ENCODE assay signal across 11 cellular contexts in genomic region chr17:3976675-3977171, GRCh38. TPM values are rescaled to one million over a fixed set of nuclear protein-coding genes. Genes with fewer than 3 reads are reported as not detected.
DNase-seq lines count a peak whose midpoint lies in the region; TF ChIP-seq lines count a peak whose summit lies in the region.
"Had no signal": no experiment of that assay in that cellular context is flagged by ENCODE, and none has a peak within 500 bp of the region (broad histone marks: within the 10 kb centered on the region; RNA-seq: fewer than 3 reads in every experiment).

No MANE protein-coding gene starts in this region.

- H3K4me1 Mint-ChIP-seq in chondrocyte (ENCODE audit: low read depth) = peaks cover 9% of the 10 kb centered on the region
- peaks cover 18% of the 10 kb centered on the region for H3K4me1 Mint-ChIP-seq in activated naive CD4-positive, alpha-beta T cell treated with anti-CD3 and anti-CD28 coated beads for 36 hours (ENCODE audit: low read depth)

- DNase-seq in NCI-H1092 treated with DMSO at 0.1 percent for 48 hours (lab: John Stamatoyannopoulos, UW) = peak; percentile 91
- peak; percentile 70 for DNase-seq in chondrocyte (ENCODE audit: low spot score)
- peak; percentile 53 for DNase-seq in left kidney (ENCODE audit: low read depth, low spot score)
- peak; percentile 84 for DNase-seq in spleen
- no peak for DNase-seq in activated naive CD4-positive, alpha-beta T cell treated with anti-CD3 and anti-CD28 coated beads for 36 hours
- DNase-seq in NCI-H2171 treated with DMSO at 0.1 percent for 48 hours (lab: John Stamatoyannopoulos, UW) = no peak
- DNase-seq in inferior parietal cortex (ENCODE audit: extremely low spot score) = no peak
- no peak for DNase-seq in BE2C
- DNase-seq: T1000 had no signal

- TF ChIP-seq POLR2A in spleen (IDR thresholded peaks at IDR 0.05) = no peak

- H3K27ac Mint-ChIP-seq in chondrocyte (ENCODE audit: unreplicated experiment) = no peak overlapping the region
- no peak overlapping the region for H3K27ac Mint-ChIP-seq in activated naive CD4-positive, alpha-beta T cell treated with anti-CD3 and anti-CD28 coated beads for 36 hours
- H3K27ac Mint-ChIP-seq: progenitor cell of endocrine pancreas, type B pancreatic cell had no signal

- WGBS in spleen, 5 donors = 56 to 68% (median 65%) methylated on average over 8 to 17 of the region's 17 CpGs

- CTCF ChIA-PET in activated naive CD4-positive, alpha-beta T cell treated with anti-CD3 and anti-CD28 coated beads for 36 hours (lab: Charles Lee) = no interaction called here

- H3K27me3 ChIP-seq in spleen (replicated peaks in 1 of 7) = no peaks in the 10 kb centered on the region
- H3K27me3 ChIP-seq in BE2C = no peaks in the 10 kb centered on the region

- H3K4me3 ChIP-seq in spleen = no peak overlapping the region
- no peak overlapping the region for H3K4me3 ChIP-seq in BE2C (ENCODE audit: low read depth, low read length)

- H3K9me3 Mint-ChIP-seq in chondrocyte (ENCODE audit: low read depth) = peaks cover 15% of the 10 kb centered on the region
- H3K9me3 Mint-ChIP-seq in activated naive CD4-positive, alpha-beta T cell treated with anti-CD3 and anti-CD28 coated beads for 36 hours = peaks cover 7% of the 10 kb centered on the region

- TF ChIP-seq CTCF in chondrocyte (IDR thresholded peaks at IDR 0.05) (no peak), spleen (IDR thresholded peaks at IDR 0.05 in 8 of 11, conservative IDR thresholded peaks at IDR 0.05 in 3 of 11) (no peak), BE2C (IDR thresholded peaks at IDR 0.05; ENCODE audit: low read depth, low read length) (no peak)

- H3K36me3 Mint-ChIP-seq in chondrocyte (ENCODE audit: low read depth) = peaks cover 7% of the 10 kb centered on the region
- no peaks in the 10 kb centered on the region for H3K36me3 Mint-ChIP-seq in activated naive CD4-positive, alpha-beta T cell treated with anti-CD3 and anti-CD28 coated beads for 36 hours (ENCODE audit: low read depth)
- H3K36me3 Mint-ChIP-seq: type B pancreatic cell had no signal

- no peak overlapping the region for H3K4me3 Mint-ChIP-seq in chondrocyte (ENCODE audit: unreplicated experiment)
- no peak overlapping the region for H3K4me3 Mint-ChIP-seq in activated naive CD4-positive, alpha-beta T cell treated with anti-CD3 and anti-CD28 coated beads for 36 hours
- H3K4me3 Mint-ChIP-seq: type B pancreatic cell had no signal

- H3K4me1 ChIP-seq in spleen (peaks cover 0 to 64% (median 41%) of the 10 kb centered on the region in 6 donors), BE2C (no peaks in the 10 kb centered on the region)

- peak overlapping the region in 2 of 8 donors; percentile 45 to 46 for H3K27ac ChIP-seq in spleen

- peaks cover 0 to 12% (median 7%) of the 10 kb centered on the region in 8 donors for H3K9me3 ChIP-seq in spleen
- H3K9me3 ChIP-seq in BE2C = no peaks in the 10 kb centered on the region

- peaks cover 1% of the 10 kb centered on the region for H3K27me3 Mint-ChIP-seq in chondrocyte (ENCODE audit: low read depth)
- no peaks in the 10 kb centered on the region for H3K27me3 Mint-ChIP-seq in activated naive CD4-positive, alpha-beta T cell treated with anti-CD3 and anti-CD28 coated beads for 36 hours (ENCODE audit: low read depth)

- H3K36me3 ChIP-seq in spleen (no peaks in the 10 kb centered on the region), BE2C (no peaks in the 10 kb centered on the region)

- intact Hi-C loops in spleen (cut with DNase I; ENCODE audit: low total_unique reads) = no loop called here
- intact Hi-C loops in activated naive CD4-positive, alpha-beta T cell treated with anti-CD3 and anti-CD28 coated beads for 36 hours (cut with micrococcal nuclease) = no loop called here

RNA-seq across cellular contexts. Expression of gene ATP2A3, which starts 12.5 kb away (rescaled TPM):
- 0.53 to 1.7 TPM (median 1.5 TPM) in 3 replicates for total RNA-seq in chondrocyte
- total RNA-seq in spleen = 100 to 1,000 TPM; 161 to 240 (median 219) TPM
- 100 to 1,000 TPM; 103 to 190 (median 189) TPM for polyA plus RNA-seq in spleen
- 10 to 100 TPM; 75.5 to 76.4 TPM for total RNA-seq in activated naive CD4-positive, alpha-beta T cell treated with anti-CD3 and anti-CD28 coated beads for 36 hours
- polyA plus RNA-seq in BE2C (2012; ENCODE audit: insufficient read depth, insufficient read length, low read depth) = 1.1 TPM

Comparison
In these comparisons a context has a peak if more than half of its experiments do, and no peak if none do; other contexts are left out.
1. DNase-seq: peak in NCI-H1092 treated with DMSO at 0.1 percent for 48 hours (single experiment), chondrocyte (single experiment), left kidney (single experiment) and spleen (single experiment); none in activated naive CD4-positive, alpha-beta T cell treated with anti-CD3 and anti-CD28 coated beads for 36 hours (single experiment), NCI-H2171 treated with DMSO at 0.1 percent for 48 hours (single experiment), inferior parietal cortex (single experiment) and BE2C (single experiment).
2. RNA of gene ATP2A3, which starts 12.5 kb away (total RNA-seq): 161 to 240 TPM in spleen and 75.5 to 76.4 TPM in activated naive CD4-positive, alpha-beta T cell treated with anti-CD3 and anti-CD28 coated beads for 36 hours; 0.53 to 1.7 TPM in chondrocyte; every median in the first group is over 10 times any median in the second.